21 cellular contexts compared by ENCODE assay signal in the genomic region with DNA sequence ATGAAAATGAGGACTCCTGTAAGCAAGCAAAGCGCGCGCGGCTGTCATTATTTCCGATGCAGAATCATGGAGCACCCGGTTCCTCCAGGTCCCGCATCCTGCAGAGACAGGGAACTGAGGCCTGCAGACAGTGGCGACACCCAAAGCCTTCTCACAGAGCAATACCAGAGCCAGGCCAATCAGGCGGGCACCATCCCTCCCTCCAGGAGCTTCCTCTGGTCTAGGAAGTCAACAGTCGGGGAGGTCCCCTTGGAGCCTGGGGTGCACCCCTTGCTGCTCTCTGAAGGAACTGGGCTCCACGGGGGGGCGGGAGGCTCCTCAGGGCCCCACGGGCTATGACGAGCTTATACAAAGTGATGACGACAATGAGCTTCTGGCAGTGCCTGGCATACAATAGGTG.
A peak's percentile ranks its signal among the peaks of the same experiment; 100 is the strongest.
DNase-seq lines count a peak whose midpoint lies in the region; ATAC-seq and TF ChIP-seq lines count a peak whose summit lies in the region.
"Had no signal": no experiment of that assay in that cellular context is flagged by ENCODE, and none has a peak within 500 bp of the region (broad histone marks: within the 10 kb centered on the region; RNA-seq: fewer than 3 reads in every experiment).

No MANE protein-coding gene starts in this region.

- in situ Hi-C loops in G401 (cut with HindIII; ENCODE audit: low sequenced_read_pairs), result no loop called here

- no peaks in the 10 kb centered on the region for H3K36me3 ChIP-seq in left ventricle myocardium inferior
- H3K36me3 ChIP-seq in right atrium auricular region, result no peaks in the 10 kb centered on the region
- no peaks in the 10 kb centered on the region for H3K36me3 ChIP-seq in lower lobe of right lung
- no peaks in the 10 kb centered on the region for H3K36me3 ChIP-seq in aorta (ENCODE audit: control insufficient read depth in 1 of 2, insufficient read depth in 2 of 2, low read length in 1 of 2)

- no peak for ATAC-seq in lower lobe of right lung
- no peak for ATAC-seq in aorta (ENCODE audit: low FRiP score)
- ATAC-seq in HG03039 (IDR thresholded peaks at IDR 0.05; ENCODE audit: unreplicated experiment), result no peak
- ATAC-seq: HCT116 had no signal

- H3K4me3 ChIP-seq in left ventricle myocardium inferior (no peak overlapping the region), right atrium auricular region (no peak overlapping the region), lower lobe of right lung (no peak overlapping the region), aorta (ENCODE audit: low read length in 2 of 2) (no peak overlapping the region)

- no peak overlapping the region for H3K27ac Mint-ChIP-seq in activated T-cell treated with anti-CD3 and anti-CD28 coated beads, Interleukin-2, amount 50 U/mL, for 24 hours
- H3K27ac Mint-ChIP-seq: B cell, IgD-negative memory B cell had no signal

- no peak for TF ChIP-seq CTCF in left ventricle myocardium inferior (IDR thresholded peaks at IDR 0.05; ENCODE audit: borderline replicate concordance)
- TF ChIP-seq CTCF in right atrium auricular region (IDR thresholded peaks at IDR 0.05), result no peak
- TF ChIP-seq CTCF in lower lobe of right lung (IDR thresholded peaks at IDR 0.05), result no peak

- no peaks in the 10 kb centered on the region for H3K36me3 Mint-ChIP-seq in activated T-cell treated with anti-CD3 and anti-CD28 coated beads, Interleukin-2, amount 50 U/mL, for 24 hours (ENCODE audit: low read depth)
- H3K36me3 Mint-ChIP-seq: IgD-negative memory B cell had no signal

- H3K27me3 Mint-ChIP-seq in activated T-cell treated with anti-CD3 and anti-CD28 coated beads, Interleukin-2, amount 50 U/mL, for 24 hours, result no peaks in the 10 kb centered on the region

- H3K4me1 Mint-ChIP-seq in activated T-cell treated with anti-CD3 and anti-CD28 coated beads, Interleukin-2, amount 50 U/mL, for 24 hours (ENCODE audit: low read depth), result no peaks in the 10 kb centered on the region
- H3K4me1 Mint-ChIP-seq: B cell, IgD-negative memory B cell had no signal

- intact Hi-C loops in left ventricle myocardium inferior (cut with micrococcal nuclease) (no loop called here), lower lobe of right lung (cut with DNase I) (no loop called here), aorta (cut with DNase I) (no loop called here)

- H3K4me1 ChIP-seq in left ventricle myocardium inferior, result peaks cover 23% of the 10 kb centered on the region
- no peaks in the 10 kb centered on the region for H3K4me1 ChIP-seq in right atrium auricular region
- H3K4me1 ChIP-seq in lower lobe of right lung, result peaks cover 8% of the 10 kb centered on the region
- no peaks in the 10 kb centered on the region for H3K4me1 ChIP-seq in aorta (ENCODE audit: control insufficient read depth in 1 of 2, insufficient read depth in 2 of 2, low read length in 2 of 2)

- H3K27ac ChIP-seq in left ventricle myocardium inferior (replicated peaks) (no peak overlapping the region), right atrium auricular region (no peak overlapping the region), lower lobe of right lung (no peak overlapping the region), aorta (ENCODE audit: low read depth in 1 of 2, low read length in 2 of 2) (no peak overlapping the region)

- no peaks in the 10 kb centered on the region for H3K9me3 ChIP-seq in left ventricle myocardium inferior (replicated peaks)
- no peaks in the 10 kb centered on the region for H3K9me3 ChIP-seq in right atrium auricular region
- H3K9me3 ChIP-seq in lower lobe of right lung, result no peaks in the 10 kb centered on the region
- H3K9me3 ChIP-seq in aorta (ENCODE audit: control insufficient read depth, low read length), result no peaks in the 10 kb centered on the region

- 97 to 98% methylated on average over 15 of the region's 15 CpGs for WGBS in aorta, 2 donors

- no peaks in the 10 kb centered on the region for H3K9me3 Mint-ChIP-seq in activated T-cell treated with anti-CD3 and anti-CD28 coated beads, Interleukin-2, amount 50 U/mL, for 24 hours
- H3K9me3 Mint-ChIP-seq: IgD-negative memory B cell had no signal

- peak; percentile 11 for DNase-seq in left ventricle myocardium inferior
- no peak for DNase-seq in right atrium auricular region (ENCODE audit: low spot score)
- peak; percentile 47 for DNase-seq in brain pericyte (ENCODE audit: low read depth, low spot score)
- DNase-seq in lower lobe of right lung, result peak; percentile 41
- DNase-seq in aorta, result peak; percentile 15 to 48
- no peak for DNase-seq in activated T-cell treated with anti-CD3 and anti-CD28 coated beads, Interleukin-2, amount 50 U/mL, for 24 hours
- no peak for DNase-seq in G401 (ENCODE audit: low spot score)
- DNase-seq: DMS53, EL, Kasumi-1, NCI-H1417, NCI-H1694 treated with DMSO at 0.1 percent for 48 hours, NCI-H2081 treated with DMSO at 0.1 percent for 48 hours, NCI-H446 treated with DMSO at 0.1 percent for 48 hours, NCI-H526 treated with DMSO at 0.1 percent for 48 hours, OCI-M1, SHP77 had no signal

- no peak overlapping the region for H3K4me3 Mint-ChIP-seq in activated T-cell treated with anti-CD3 and anti-CD28 coated beads, Interleukin-2, amount 50 U/mL, for 24 hours
- H3K4me3 Mint-ChIP-seq: B cell, IgD-negative memory B cell had no signal

- H3K27me3 ChIP-seq in left ventricle myocardium inferior (ENCODE audit: low read depth) (no peaks in the 10 kb centered on the region), right atrium auricular region (no peaks in the 10 kb centered on the region), lower lobe of right lung (ENCODE audit: low read depth) (no peaks in the 10 kb centered on the region), aorta (ENCODE audit: control insufficient read depth in 1 of 2, insufficient read depth in 2 of 2, low read length in 1 of 2) (no peaks in the 10 kb centered on the region)

Comparison
In these comparisons a context has a peak if more than half of its experiments do, and no peak if none do; other contexts are left out.
1. DNase-seq: peak in left ventricle myocardium inferior (single experiment), brain pericyte (single experiment), lower lobe of right lung (single experiment) and aorta (2 of 2); none in right atrium auricular region (single experiment), activated T-cell treated with anti-CD3 and anti-CD28 coated beads, Interleukin-2, amount 50 U/mL, for 24 hours (single experiment) and G401 (single experiment).